9 cellular contexts compared by ENCODE assay signal in genomic region chr20:41140226-41141133, GRCh38. TPM values are rescaled to one million over a fixed set of nuclear protein-coding genes. Genes with fewer than 3 reads are reported as not detected.
DNase-seq lines count a peak whose midpoint lies in the region; ATAC-seq and TF ChIP-seq lines count a peak whose summit lies in the region.
"Had no signal": no experiment of that assay in that cellular context is flagged by ENCODE, and none has a peak within 500 bp of the region (broad histone marks: within the 10 kb centered on the region; RNA-seq: fewer than 3 reads in every experiment).

No MANE protein-coding gene starts in this region.

- H3K27ac Mint-ChIP-seq in T-helper 2 cell treated with Interferon-gamma antibody and Interleukin-4, amounts not matched to agents 5 μg/mL and 100 μg/mL, for 36 hours: peak overlapping the region; percentile 87

- 59 to 63% methylated on average over 10 of the region's 10 CpGs for WGBS in esophagus, 2 donors
- WGBS in psoas muscle, 3 donors: 45 to 65% (median 49%) methylated on average over 10 of the region's 10 CpGs
- WGBS in prostate gland: 56% methylated on average over 10 of the region's 10 CpGs

- H3K27me3 ChIP-seq in esophagus (ENCODE audit: control insufficient read depth in 1 of 2, insufficient read depth in 2 of 2, low read length in 2 of 2): no peaks in the 10 kb centered on the region
- no peaks in the 10 kb centered on the region for H3K27me3 ChIP-seq in psoas muscle (ENCODE audit: insufficient read depth in 3 of 3, low read length in 2 of 3)
- H3K27me3 ChIP-seq in prostate gland (replicated peaks; ENCODE audit: insufficient read depth): no peaks in the 10 kb centered on the region

- peaks cover 8 to 40% of the 10 kb centered on the region in 2 donors for H3K4me1 ChIP-seq in esophagus (ENCODE audit: control insufficient read depth in 2 of 2, insufficient read depth in 2 of 2, low read length in 1 of 2)
- H3K4me1 ChIP-seq in psoas muscle: peaks cover 66% of the 10 kb centered on the region
- H3K4me1 ChIP-seq in prostate gland (replicated peaks): peaks cover under 1% of the 10 kb centered on the region

- H3K27me3 Mint-ChIP-seq in T-helper 2 cell treated with Interferon-gamma antibody and Interleukin-4, amounts not matched to agents 5 μg/mL and 100 μg/mL, for 36 hours (ENCODE audit: low read depth): no peaks in the 10 kb centered on the region

- H3K36me3 ChIP-seq in esophagus (ENCODE audit: control insufficient read depth in 2 of 2, insufficient read depth in 2 of 2, low read length in 1 of 2): peaks cover 0 to 3% of the 10 kb centered on the region in 2 donors
- no peaks in the 10 kb centered on the region for H3K36me3 ChIP-seq in psoas muscle (ENCODE audit: insufficient read depth in 1 of 2, low read depth in 1 of 2)
- no peaks in the 10 kb centered on the region for H3K36me3 ChIP-seq in prostate gland

- H3K9me3 Mint-ChIP-seq in T-helper 2 cell treated with Interferon-gamma antibody and Interleukin-4, amounts not matched to agents 5 μg/mL and 100 μg/mL, for 36 hours: no peaks in the 10 kb centered on the region

- H3K4me3 ChIP-seq in GM12864 (ENCODE audit: low read depth, low read length) (peak overlapping the region; percentile 5; the same call in 1 of the 2 replicates), esophagus (ENCODE audit: low read depth in 1 of 2, low read length in 2 of 2) (no peak overlapping the region), psoas muscle (no peak overlapping the region), prostate gland (no peak overlapping the region)

- intact Hi-C loops in psoas muscle (cut with DNase I): no loop called here
- intact Hi-C loops in prostate gland (cut with DNase I): no loop called here

- ATAC-seq in psoas muscle (no peak), HG03442 (IDR thresholded peaks at IDR 0.05; ENCODE audit: unreplicated experiment) (no peak), GM19467 (IDR thresholded peaks at IDR 0.05; ENCODE audit: unreplicated experiment) (no peak)

- TF ChIP-seq CTCF in GM12864 (IDR thresholded peaks at IDR 0.05; ENCODE audit: low read depth, low read length, missing control alignments): no peak
- TF ChIP-seq CTCF in psoas muscle (IDR thresholded peaks at IDR 0.05): no peak
- TF ChIP-seq CTCF in prostate gland (IDR thresholded peaks at IDR 0.05): no peak

- peaks cover 56% of the 10 kb centered on the region for H3K36me3 Mint-ChIP-seq in T-helper 2 cell treated with Interferon-gamma antibody and Interleukin-4, amounts not matched to agents 5 μg/mL and 100 μg/mL, for 36 hours (ENCODE audit: low read depth)

- H3K27ac ChIP-seq in esophagus (ENCODE audit: low read depth in 2 of 2, low read length in 1 of 2) (peak overlapping the region; percentile 44 to 74), psoas muscle (peak overlapping the region; percentile 69), prostate gland (peak overlapping the region in 1 of 2 donors; percentile 40)

- no peak for TF ChIP-seq POLR2A in prostate gland (IDR thresholded peaks at IDR 0.05)

- peak overlapping the region; percentile 92 for H3K4me3 Mint-ChIP-seq in T-helper 2 cell treated with Interferon-gamma antibody and Interleukin-4, amounts not matched to agents 5 μg/mL and 100 μg/mL, for 36 hours

- H3K9me3 ChIP-seq in esophagus (ENCODE audit: control insufficient read depth in 2 of 2, insufficient read depth in 1 of 2, low read depth in 1 of 2, low read length in 1 of 2): no peaks in the 10 kb centered on the region
- H3K9me3 ChIP-seq in psoas muscle: no peaks in the 10 kb centered on the region
- H3K9me3 ChIP-seq in prostate gland: no peaks in the 10 kb centered on the region

- DNase-seq in GM12864 (ENCODE audit: low read depth) (no peak), psoas muscle (no peak), prostate gland (ENCODE audit: low spot score) (no peak)
- DNase-seq in T-helper 2 cell treated with Interferon-gamma antibody and Interleukin-4, amounts not matched to agents 5 μg/mL and 100 μg/mL, for 36 hours (ENCODE audit: low spot score): no peak
- no peak for DNase-seq in activated CD4-positive, CD25-positive, alpha-beta regulatory T cell (lab: John Stamatoyannopoulos, UW)
- DNase-seq: activated gamma-delta T cell treated with Interleukin-2 at 50 U/mL for 16 hours had no signal

- peaks cover 70% of the 10 kb centered on the region for H3K4me1 Mint-ChIP-seq in T-helper 2 cell treated with Interferon-gamma antibody and Interleukin-4, amounts not matched to agents 5 μg/mL and 100 μg/mL, for 36 hours (ENCODE audit: low read depth)

RNA-seq across cellular contexts. Expression of gene PLCG1, which starts 3.1 kb away (rescaled TPM):
- polyA plus RNA-seq in esophagus: 10 to 100 TPM; 26.2 to 45.3 TPM
- total RNA-seq in psoas muscle: 10 to 100 TPM; 21.7 to 43.1 (median 28.0) TPM
- polyA plus RNA-seq in psoas muscle: 10 to 100 TPM; 16.0 to 26.0 (median 19.7) TPM
- total RNA-seq in prostate gland: 100 to 1,000 TPM in 1 of 2 donors, 10 to 100 TPM in 1; 67.9 to 129 TPM
